In genomic region chr10:48503293-48503911, GRCh38 we compare ENCODE assay signal across 12 cellular contexts.
"Had no signal": no experiment of that assay in that cellular context is flagged by ENCODE, and none has a peak within 500 bp of the region (broad histone marks: within the 10 kb centered on the region; RNA-seq: fewer than 3 reads in every experiment).

No MANE protein-coding gene starts in this region.

- FAIRE-seq: colon, small intestine had no signal

- H3K27me3 ChIP-seq: esophagus muscularis mucosa, upper lobe of left lung had no signal

- H3K9me3 ChIP-seq: esophagus muscularis mucosa, lower lobe of right lung, upper lobe of left lung had no signal

- H3K4me3 ChIP-seq: esophagus muscularis mucosa, lower lobe of right lung, upper lobe of left lung had no signal

- H3K27ac ChIP-seq: esophagus muscularis mucosa, lower lobe of right lung, upper lobe of left lung had no signal

- H3K36me3 ChIP-seq: esophagus muscularis mucosa, lower lobe of right lung, upper lobe of left lung had no signal

- ATAC-seq: lower lobe of right lung, right cardiac atrium had no signal

- DNase-seq: activated CD4-positive, alpha-beta T cell treated with anti-CD3 and anti-CD28 coated beads, Interleukin-2, amount 10 ng/mL, durations not matched to agents 7 days and 5 days; activated CD4-positive, CD25-positive, alpha-beta regulatory T cell; activated T-cell treated with anti-CD3 and anti-CD28 coated beads, Interleukin-2, amount 50 U/mL, for 1 hour; amniotic stem cell; caudate nucleus; effector CD4-positive, alpha-beta T cell; lower lobe of right lung; right cardiac atrium; small intestine; upper lobe of left lung had no signal

- H3K4me1 ChIP-seq: upper lobe of left lung had no signal
